ENCODE assay signal across 17 cellular contexts in genomic region chr22:36302439-36303114, GRCh38. TPM values are rescaled to one million over a fixed set of nuclear protein-coding genes. Genes with fewer than 3 reads are reported as not detected.
A peak's percentile ranks its signal among the peaks of the same experiment; 100 is the strongest.
DNase-seq lines count a peak whose midpoint lies in the region; ATAC-seq, FAIRE-seq and TF ChIP-seq lines count a peak whose summit lies in the region.
"Had no signal": no experiment of that assay in that cellular context is flagged by ENCODE, and none has a peak within 500 bp of the region (broad histone marks: within the 10 kb centered on the region; RNA-seq: fewer than 3 reads in every experiment).

No MANE protein-coding gene starts in this region.

- H2BK5ac ChIP-seq in mesenchymal stem cell (ENCODE audit: low read depth, low read length, poor library complexity, severe bottlenecking): no peak overlapping the region

- no peaks in the 10 kb centered on the region for H3K27me3 ChIP-seq in RWPE2 (ENCODE audit: insufficient read depth, poor library complexity, severe bottlenecking)
- no peaks in the 10 kb centered on the region for H3K27me3 ChIP-seq in mesenchymal stem cell (ENCODE audit: control insufficient read depth in 1 of 2, insufficient read depth in 1 of 2, low read length in 2 of 2)
- no peaks in the 10 kb centered on the region for H3K27me3 ChIP-seq in stomach smooth muscle (ENCODE audit: control insufficient read depth in 1 of 2, insufficient read depth in 2 of 2, low read length in 2 of 2)
- no peaks in the 10 kb centered on the region for H3K27me3 ChIP-seq in HepG2 (ENCODE audit: control insufficient read depth in 1 of 2, insufficient read depth in 2 of 2, low read length in 2 of 2)

- no peaks in the 10 kb centered on the region for H3K79me2 ChIP-seq in HepG2 (ENCODE audit: insufficient read depth, low read length)

- no peaks in the 10 kb centered on the region for H3K9me3 Mint-ChIP-seq in activated naive CD4-positive, alpha-beta T cell treated with anti-CD3 and anti-CD28 coated beads, Interleukin-2, amount 50 U/mL, for 24 hours
- H3K9me3 Mint-ChIP-seq in activated naive CD4-positive, alpha-beta T cell treated with anti-CD3 and anti-CD28 coated beads, Interleukin-2, amount 50 U/mL, for 72 hours: no peaks in the 10 kb centered on the region
- H3K9me3 Mint-ChIP-seq: GM23338, type B pancreatic cell had no signal

- H4K91ac ChIP-seq in mesenchymal stem cell (ENCODE audit: low read length): peak overlapping the region; percentile 48

- H2BK15ac ChIP-seq in mesenchymal stem cell (ENCODE audit: low read depth, poor library complexity, severe bottlenecking): peak overlapping the region; percentile 6

- ATAC-seq in activated naive CD4-positive, alpha-beta T cell treated with anti-CD3 and anti-CD28 coated beads, Interleukin-2, amount 50 U/mL, for 72 hours: no peak
- ATAC-seq in RWPE2 (ENCODE audit: low read depth) (no peak), HepG2 (no peak)
- ATAC-seq: GM23338 had no signal

- no peak overlapping the region for H2AK5ac ChIP-seq in mesenchymal stem cell (ENCODE audit: low read length, severe bottlenecking)

- peak overlapping the region; percentile 62 for H3K27ac Mint-ChIP-seq in activated naive CD4-positive, alpha-beta T cell treated with anti-CD3 and anti-CD28 coated beads, Interleukin-2, amount 50 U/mL, for 24 hours
- peak overlapping the region in 1 of 2 donors; percentile 55 for H3K27ac Mint-ChIP-seq in activated naive CD4-positive, alpha-beta T cell treated with anti-CD3 and anti-CD28 coated beads, Interleukin-2, amount 50 U/mL, for 72 hours

- in situ Hi-C loops in HepG2 (cut with HindIII; ENCODE audit: extremely low pct_ligation_motif_present, low pct_unique_long_range_greater_than_20kb): loop anchor here (5.0 kb wide), 1 partner anchor 165 kb away; no protein-coding TSS in a partner anchor

- H2BK120ac ChIP-seq in mesenchymal stem cell (ENCODE audit: low read depth, low read length): no peak overlapping the region

- TF ChIP-seq CTCF in RWPE2 (IDR thresholded peaks at IDR 0.05; ENCODE audit: poor library complexity, severe bottlenecking): no peak
- TF ChIP-seq CTCF in HepG2 (CRISPR knock-in tag; IDR thresholded peaks at IDR 0.05): no peak

- H3K4me1 ChIP-seq in RWPE2 (ENCODE audit: insufficient read depth, poor library complexity, severe bottlenecking) (peaks cover 5% of the 10 kb centered on the region), mesenchymal stem cell (ENCODE audit: control insufficient read depth, insufficient read depth, low read depth, low read length) (peaks cover 45% of the 10 kb centered on the region), stomach smooth muscle (ENCODE audit: control insufficient read depth, insufficient read depth, low read length) (peaks cover 47% of the 10 kb centered on the region), HepG2 (ENCODE audit: insufficient read depth, low read length) (peaks cover 1% of the 10 kb centered on the region; the same call in 1 of the 2 replicates)

- H3K9ac ChIP-seq in mesenchymal stem cell (ENCODE audit: low read length): no peak overlapping the region
- peak overlapping the region in 1 of 2 donors; percentile 13 for H3K9ac ChIP-seq in stomach smooth muscle (ENCODE audit: low read length in 2 of 2)
- no peak overlapping the region for H3K9ac ChIP-seq in HepG2 (ENCODE audit: insufficient read depth, low read depth, low read length)

- no TSS peak for BruUV-seq in HepG2 (replicated peaks; lab: Mats Ljungman, UMichigan)

- peak overlapping the region; percentile 65 to 98 for H3K18ac ChIP-seq in mesenchymal stem cell (ENCODE audit: low read depth in 1 of 2, low read length in 2 of 2)

- no peak overlapping the region for H3K4me3 Mint-ChIP-seq in activated naive CD4-positive, alpha-beta T cell treated with anti-CD3 and anti-CD28 coated beads, Interleukin-2, amount 50 U/mL, for 24 hours
- H3K4me3 Mint-ChIP-seq: GM23338, type B pancreatic cell had no signal

- no peak for DNase-seq in activated naive CD4-positive, alpha-beta T cell treated with anti-CD3 and anti-CD28 coated beads, Interleukin-2, amount 50 U/mL, for 72 hours (ENCODE audit: low spot score in 2 of 2)
- DNase-seq in RWPE2 (ENCODE audit: low spot score): peak; percentile 42
- peak; percentile 81 for DNase-seq in mesenchymal stem cell
- no peak for DNase-seq in NCI-H2171 (lab: John Stamatoyannopoulos, UW)
- DNase-seq in HepG2 (ENCODE audit: low spot score): no peak
- DNase-seq in NCI-H187 (lab: John Stamatoyannopoulos, UW): no peak
- DNase-seq: anterior cingulate cortex, dermis blood vessel endothelial cell, hippocampal formation, kidney glomerular epithelial cell, NCI-H2029 treated with DMSO at 0.1 percent for 48 hours, NCI-H524 treated with DMSO at 0.1 percent for 48 hours had no signal

- H3K9me3 ChIP-seq in RWPE2 (ENCODE audit: severe bottlenecking) (no peaks in the 10 kb centered on the region), mesenchymal stem cell (ENCODE audit: control insufficient read depth, low read length) (no peaks in the 10 kb centered on the region), stomach smooth muscle (ENCODE audit: control insufficient read depth in 2 of 2, low read length in 2 of 2) (no peaks in the 10 kb centered on the region), HepG2 (ENCODE audit: low read length) (no peaks in the 10 kb centered on the region)

- peak overlapping the region; percentile 47 for H4K8ac ChIP-seq in mesenchymal stem cell (ENCODE audit: low read length)

- no peaks in the 10 kb centered on the region for H4K20me1 ChIP-seq in HepG2 (ENCODE audit: insufficient read depth, low read length)

- H3K4ac ChIP-seq in mesenchymal stem cell (ENCODE audit: low read depth in 1 of 2, low read length in 2 of 2): peak overlapping the region; percentile 62 to 90

- peaks cover 7% of the 10 kb centered on the region for H3K36me3 Mint-ChIP-seq in activated naive CD4-positive, alpha-beta T cell treated with anti-CD3 and anti-CD28 coated beads, Interleukin-2, amount 50 U/mL, for 24 hours
- H3K36me3 Mint-ChIP-seq in activated naive CD4-positive, alpha-beta T cell treated with anti-CD3 and anti-CD28 coated beads, Interleukin-2, amount 50 U/mL, for 72 hours: peaks cover 43 to 47% of the 10 kb centered on the region in 2 donors

- H2AFZ ChIP-seq in mesenchymal stem cell (ENCODE audit: low read depth, low read length) (no peak overlapping the region), HepG2 (ENCODE audit: low read length) (no peak overlapping the region)
- H2AFZ ChIP-seq: GM23338 had no signal

- peak overlapping the region in 1 of 2 experiments; percentile 85 for H3K14ac ChIP-seq in mesenchymal stem cell (ENCODE audit: low read length in 2 of 2)

- WGBS in mesenchymal stem cell: 75% methylated on average over 17 of the region's 17 CpGs
- 100% methylated on average over 10 of the region's 17 CpGs for WGBS in HepG2 (ENCODE audit: low lambda C conversion rate)

- no peak for TF ChIP-seq RAD21 in HepG2 (CRISPR knock-in tag; IDR thresholded peaks at IDR 0.05)

- CTCF ChIA-PET in HepG2 (lab: Yijun Ruan, JAX; ENCODE audit: low intra/inter-chr PET ratio, low total read pairs): interaction anchor here (1.6 to 2.3 kb wide), 2 partner anchors 168 to 184 kb away, joined by 17 to 20 read pairs; no protein-coding TSS in a partner anchor

- no peaks in the 10 kb centered on the region for H3K27me3 Mint-ChIP-seq in activated naive CD4-positive, alpha-beta T cell treated with anti-CD3 and anti-CD28 coated beads, Interleukin-2, amount 50 U/mL, for 24 hours
- H3K27me3 Mint-ChIP-seq: type B pancreatic cell had no signal

- peak overlapping the region; percentile 53 for H3K27ac ChIP-seq in RWPE2 (ENCODE audit: poor library complexity, severe bottlenecking)
- H3K27ac ChIP-seq in mesenchymal stem cell (ENCODE audit: low read length, poor library complexity, severe bottlenecking): peak overlapping the region; percentile 31
- peak overlapping the region; percentile 73 for H3K27ac ChIP-seq in stomach smooth muscle (ENCODE audit: low read length)
- H3K27ac ChIP-seq in HepG2 (ENCODE audit: extremely low read length, insufficient read depth, low read length): no peak overlapping the region

- H3K4me2 ChIP-seq in mesenchymal stem cell (ENCODE audit: low read length, poor library complexity, severe bottlenecking): no peak overlapping the region
- no peak overlapping the region for H3K4me2 ChIP-seq in HepG2 (ENCODE audit: low read depth, low read length)
- H3K4me2 ChIP-seq: GM23338 had no signal

- H3K4me3 ChIP-seq in RWPE2 (ENCODE audit: severe bottlenecking) (no peak overlapping the region), mesenchymal stem cell (ENCODE audit: insufficient read depth in 1 of 2, low read depth in 1 of 2, low read length in 2 of 2) (no peak overlapping the region), stomach smooth muscle (ENCODE audit: low read length in 2 of 2) (no peak overlapping the region), HepG2 (replicated peaks in 1 of 3; ENCODE audit: insufficient read depth in 1 of 3, low read depth in 2 of 3, low read length in 3 of 3) (no peak overlapping the region)
- H3K4me3 ChIP-seq: GM23338 had no signal

- H3K36me3 ChIP-seq in RWPE2 (ENCODE audit: low read depth) (peaks cover 100% of the 10 kb centered on the region), mesenchymal stem cell (ENCODE audit: control insufficient read depth in 1 of 2, insufficient read depth in 2 of 2, low read depth in 1 of 2, low read length in 2 of 2) (peaks cover 95 to 98% of the 10 kb centered on the region in 2 experiments), stomach smooth muscle (ENCODE audit: control insufficient read depth in 2 of 2, insufficient read depth in 2 of 2, low read length in 2 of 2) (peaks cover 89 to 91% of the 10 kb centered on the region in 2 donors), HepG2 (replicated peaks in 1 of 2; ENCODE audit: control insufficient read depth in 1 of 2, insufficient read depth in 2 of 2, low read length in 2 of 2) (peaks cover 59 to 90% of the 10 kb centered on the region in 2 experiments)

- H3K23ac ChIP-seq in mesenchymal stem cell (ENCODE audit: low read length in 2 of 2): peak overlapping the region in 1 of 2 experiments; percentile 96

- intact Hi-C loops in HepG2 (cut with micrococcal nuclease; ENCODE audit: unreplicated experiment): no loop called here

- POLR2A ChIA-PET in HepG2 (lab: Yijun Ruan, JAX): no interaction called here

- FAIRE-seq in HepG2 (lab: Jason Lieb, UNC): no peak
- FAIRE-seq: RCC 7860 had no signal

- H2BK12ac ChIP-seq in mesenchymal stem cell (ENCODE audit: low read length in 2 of 2): peak overlapping the region; percentile 59 to 95

- H3K4me1 Mint-ChIP-seq in activated naive CD4-positive, alpha-beta T cell treated with anti-CD3 and anti-CD28 coated beads, Interleukin-2, amount 50 U/mL, for 24 hours: peaks cover 9% of the 10 kb centered on the region
- H3K4me1 Mint-ChIP-seq: GM23338 had no signal

- TF ChIP-seq POLR2A in HepG2 (IDR thresholded peaks at IDR 0.05; ENCODE audit: insufficient read depth in 1 of 2, low read depth in 2 of 2, low read length in 2 of 2): no peak

- H3K79me1 ChIP-seq in mesenchymal stem cell (replicated peaks; ENCODE audit: low read length, poor library complexity, severe bottlenecking): peaks cover 1% of the 10 kb centered on the region

- TF ChIP-seq EP300 in HepG2 (IDR thresholded peaks at IDR 0.05; ENCODE audit: low read depth in 2 of 2, low read length in 2 of 2) (no peak), HepG2 (CRISPR knock-in tag; IDR thresholded peaks at IDR 0.05; ENCODE audit: borderline replicate concordance) (no peak)

RNA-seq across cellular contexts. Expression of gene APOL1, which starts 49.6 kb away (rescaled TPM):
- total RNA-seq in activated naive CD4-positive, alpha-beta T cell treated with anti-CD3 and anti-CD28 coated beads, Interleukin-2, amount 50 U/mL, for 72 hours: 10 to 100 TPM; 27.2 to 40.5 TPM
- 19.4 TPM for polyA plus RNA-seq in mesenchymal stem cell (2013, experiment 1 of 2)
- polyA plus RNA-seq in mesenchymal stem cell (2013, experiment 2 of 2): 18.7 TPM
- total RNA-seq in HepG2 (2016; rRNA removed; fragmentation: Illumina TruSeq; extraction: Trizol): 11.2 and 20.3 TPM in 2 replicates
- 2.3 and 2.8 TPM in 2 replicates for total RNA-seq in HepG2 (2016; cell fraction: cytosol; rRNA removed; fragmentation: Illumina TruSeq; extraction: Trizol; ENCODE audit: low read depth)
- total RNA-seq in HepG2 (2016; cell fraction: insoluble cytoplasmic fraction; rRNA removed; fragmentation: Illumina TruSeq; extraction: Trizol): 10.1 and 20.9 TPM in 2 replicates
- 3.2 and 3.4 TPM in 2 replicates for total RNA-seq in HepG2 (2016; cell fraction: membrane; rRNA removed; fragmentation: Illumina TruSeq; extraction: Trizol)
- total RNA-seq in HepG2 (2016; cell fraction: nucleus; rRNA removed; fragmentation: Illumina TruSeq; extraction: Trizol): 19.4 and 20.3 TPM in 2 replicates
- polyA plus RNA-seq in HepG2 (2011; rRNA removed): 75.0 and 124 TPM in 2 replicates
- 57.2 and 84.6 TPM in 2 replicates for polyA plus RNA-seq in HepG2 (2011; cell fraction: cytosol; rRNA removed)
- 110 and 144 TPM in 2 replicates for polyA plus RNA-seq in HepG2 (2011; cell fraction: nucleus; rRNA removed)
- polyA plus RNA-seq in HepG2 (2012): 126 and 159 TPM in 2 replicates
- polyA plus RNA-seq in HepG2 (2016; cell fraction: cytosol; fragmentation: Illumina TruSeq; extraction: Trizol; ENCODE audit: low read depth): 2.5 and 2.9 TPM in 2 replicates
- 12.0 and 13.0 TPM in 2 replicates for polyA plus RNA-seq in HepG2 (2016; cell fraction: insoluble cytoplasmic fraction; fragmentation: Illumina TruSeq; extraction: Trizol; ENCODE audit: low read depth)
- polyA plus RNA-seq in HepG2 (2016; cell fraction: membrane; fragmentation: Illumina TruSeq; extraction: Trizol; ENCODE audit: low read depth): 3.3 and 3.8 TPM in 2 replicates
- polyA plus RNA-seq in HepG2 (2016; cell fraction: nucleus; fragmentation: Illumina TruSeq; extraction: Trizol; ENCODE audit: insufficient read depth, low read depth): 37.3 and 42.3 TPM in 2 replicates
- polyA minus RNA-seq in HepG2 (2011; rRNA and poly(A)+ RNA removed; ENCODE audit: low replicate concordance): 2.0 and 61.9 TPM in 2 replicates
- polyA minus RNA-seq in HepG2 (2011; cell fraction: cytosol; rRNA and poly(A)+ RNA removed): 61.5 and 88.3 TPM in 2 replicates
- polyA minus RNA-seq in HepG2 (2011; cell fraction: nucleus; rRNA and poly(A)+ RNA removed): 34.2 and 54.7 TPM in 2 replicates
- total RNA-seq: GM23338 had no signal

Comparison
In these comparisons a context has a peak if more than half of its experiments do, and no peak if none do; other contexts are left out.
1. DNase-seq: peak in RWPE2 (single experiment) and mesenchymal stem cell (single experiment); none in activated naive CD4-positive, alpha-beta T cell treated with anti-CD3 and anti-CD28 coated beads, Interleukin-2, amount 50 U/mL, for 72 hours (0 of 2), NCI-H2171 (single experiment), HepG2 (single experiment) and NCI-H187 (0 of 2).